Comparison of ENCODE assay signal across 10 cellular contexts in the genomic region with DNA sequence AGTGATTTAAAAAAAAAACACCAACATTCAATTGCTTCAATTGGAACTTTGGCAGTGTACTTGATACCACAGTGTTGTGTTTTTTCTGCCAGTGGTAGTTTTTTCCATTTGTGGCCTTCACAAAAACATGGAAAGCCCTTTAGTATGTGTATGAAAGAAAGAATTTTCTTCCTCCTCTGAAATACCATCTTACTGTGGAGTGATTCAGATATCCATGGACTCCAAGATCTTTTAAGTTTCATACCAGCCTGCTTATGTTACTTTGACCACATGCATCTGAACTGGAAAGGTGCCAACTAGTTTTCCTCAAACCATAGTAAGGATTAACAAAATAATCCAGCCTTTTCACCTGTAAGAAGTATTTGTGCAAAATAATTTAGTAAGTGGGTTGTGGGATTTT. TPM values are rescaled to one million over a fixed set of nuclear protein-coding genes. Genes with fewer than 3 reads are reported as not detected.
DNase-seq lines count a peak whose midpoint lies in the region; ATAC-seq and TF ChIP-seq lines count a peak whose summit lies in the region.
"Had no signal": no experiment of that assay in that cellular context is flagged by ENCODE, and none has a peak within 500 bp of the region (broad histone marks: within the 10 kb centered on the region; RNA-seq: fewer than 3 reads in every experiment).

No MANE protein-coding gene starts in this region.

- CTCF ChIA-PET in CD4-positive, alpha-beta memory T cell (lab: Charles Lee; ENCODE audit: partially characterized antibody) = interaction anchor here (3.4 to 9.0 kb wide), 2 partner anchors 218 kb away, joined by 61 to 162 read pairs; no protein-coding TSS in a partner anchor

- H3K27ac ChIP-seq in CD4-positive, alpha-beta memory T cell (ENCODE audit: low read depth, low read length) = no peak overlapping the region
- no peak overlapping the region for H3K27ac ChIP-seq in breast epithelium
- H3K27ac ChIP-seq: foreskin keratinocyte had no signal

- DNase-seq in CD4-positive, alpha-beta memory T cell = no peak
- DNase-seq in breast epithelium (ENCODE audit: low spot score in 2 of 2) (no peak), naive B cell (no peak), COLO829 (ENCODE audit: low spot score) (no peak), NCI-H1105 treated with DMSO at 0.1 percent for 48 hours (lab: John Stamatoyannopoulos, UW) (no peak), T1000 (lab: John Stamatoyannopoulos, UW) (no peak), ecto neural progenitor cell (ENCODE audit: low spot score) (no peak)
- DNase-seq: stimulated activated CD4-positive, alpha-beta T cell treated with anti-CD3 and anti-CD28 coated beads, Interleukin-4, amount 100 ng/mL, for 1 hour had no signal

- H3K27ac Mint-ChIP-seq in CD4-positive, alpha-beta memory T cell = peak overlapping the region in 5 of 7 donors; percentile 6 to 60 (median 26)
- H3K27ac Mint-ChIP-seq in naive B cell = peak overlapping the region in 2 of 6 donors; percentile 31 to 58

- no peak for TF ChIP-seq POLR2A in breast epithelium (IDR thresholded peaks at IDR 0.05)

- H3K36me3 Mint-ChIP-seq in CD4-positive, alpha-beta memory T cell = peaks cover 0 to 17% of the 10 kb centered on the region in 2 donors
- peaks cover 0 to 8% of the 10 kb centered on the region in 2 donors for H3K36me3 Mint-ChIP-seq in naive B cell

- no peaks in the 10 kb centered on the region for H3K27me3 ChIP-seq in CD4-positive, alpha-beta memory T cell (ENCODE audit: insufficient read depth, low read length)
- no peaks in the 10 kb centered on the region for H3K27me3 ChIP-seq in breast epithelium
- H3K27me3 ChIP-seq: foreskin keratinocyte had no signal

- no peaks in the 10 kb centered on the region for H3K9me3 Mint-ChIP-seq in CD4-positive, alpha-beta memory T cell
- no peaks in the 10 kb centered on the region for H3K9me3 Mint-ChIP-seq in naive B cell

- POLR2A ChIA-PET in CD4-positive, alpha-beta memory T cell (lab: Charles Lee; ENCODE audit: partially characterized antibody) = interaction anchor here (1.6 kb wide), 1 partner anchor 26 kb away, joined by 4 read pairs; no protein-coding TSS in a partner anchor

- no peaks in the 10 kb centered on the region for H3K27me3 Mint-ChIP-seq in CD4-positive, alpha-beta memory T cell
- no peaks in the 10 kb centered on the region for H3K27me3 Mint-ChIP-seq in naive B cell

- no peaks in the 10 kb centered on the region for H3K9me3 ChIP-seq in CD4-positive, alpha-beta memory T cell (ENCODE audit: control insufficient read depth in 1 of 2, low read length in 2 of 2)
- H3K9me3 ChIP-seq in breast epithelium = no peaks in the 10 kb centered on the region

- TF ChIP-seq CTCF in breast epithelium (IDR thresholded peaks at IDR 0.05) = no peak

- intact Hi-C loops in CD4-positive, alpha-beta memory T cell (cut with micrococcal nuclease) = loop anchor here (5.0 kb wide), 1 partner anchor 319 kb away; a partner anchor contains a TSS
- intact Hi-C loops in breast epithelium (cut with DNase I; ENCODE audit: low total_unique reads) = no loop called here

- TF ChIP-seq EP300 in Ishikawa (IDR thresholded peaks at IDR 0.05; ENCODE audit: borderline replicate concordance) = no peak

- H3K4me3 ChIP-seq in CD4-positive, alpha-beta memory T cell (ENCODE audit: low read length in 2 of 2) = peak overlapping the region in 1 of 2 donors; percentile 26
- peak overlapping the region; percentile 25 to 94 (median 74) for H3K4me3 ChIP-seq in breast epithelium

- TF ChIP-seq RAD21 in Ishikawa (IDR thresholded peaks at IDR 0.05; ENCODE audit: low read depth) = no peak

- H3K4me1 ChIP-seq in CD4-positive, alpha-beta memory T cell (ENCODE audit: insufficient read depth, low read length) = peaks cover 68% of the 10 kb centered on the region
- H3K4me1 ChIP-seq in breast epithelium = peaks cover 3 to 11% of the 10 kb centered on the region in 2 donors

- peak overlapping the region; percentile 84 to 100 (median 90) for H3K4me3 Mint-ChIP-seq in CD4-positive, alpha-beta memory T cell
- H3K4me3 Mint-ChIP-seq in naive B cell = peak overlapping the region in 6 of 8 donors; percentile 56 to 98 (median 70)

- peaks cover 55 to 77% (median 66%) of the 10 kb centered on the region in 4 donors for H3K4me1 Mint-ChIP-seq in CD4-positive, alpha-beta memory T cell
- peaks cover 46 to 70% (median 49%) of the 10 kb centered on the region in 3 donors for H3K4me1 Mint-ChIP-seq in naive B cell

- ATAC-seq in naive B cell (ENCODE audit: low read depth in 2 of 2) = no peak
- ATAC-seq: foreskin keratinocyte had no signal

- no peaks in the 10 kb centered on the region for H3K36me3 ChIP-seq in CD4-positive, alpha-beta memory T cell (ENCODE audit: insufficient read depth, low read length)
- no peaks in the 10 kb centered on the region for H3K36me3 ChIP-seq in breast epithelium

TF ChIP-seq in Ishikawa, 13 proteins besides CTCF, POLR2A, EP300 and RAD21:
- TF ChIP-seq CEBPB (IDR thresholded peaks at IDR 0.05) = no peak
- TF ChIP-seq NFIC (IDR thresholded peaks at IDR 0.05) = 0 out of 2 replicates have a peak, but pooled peaks have one; percentile 15

RNA-seq across cellular contexts. Expression of a gene that starts 3.4 kb away (rescaled TPM):
- 10 to 100 TPM; 53.8 to 55.0 TPM for total RNA-seq in CD4-positive, alpha-beta memory T cell
- 10 to 100 TPM; 37.9 to 43.0 TPM for polyA plus RNA-seq in CD4-positive, alpha-beta memory T cell
- 10 to 100 TPM; 48.5 to 85.5 (median 57.4) TPM for total RNA-seq in breast epithelium
- 10 to 100 TPM; 22.0 to 38.2 (median 31.7) TPM for polyA plus RNA-seq in naive B cell (ENCODE audit: low read depth in 6 of 6)
